ENCODE assay signal across 8 cellular contexts in the genomic region with DNA sequence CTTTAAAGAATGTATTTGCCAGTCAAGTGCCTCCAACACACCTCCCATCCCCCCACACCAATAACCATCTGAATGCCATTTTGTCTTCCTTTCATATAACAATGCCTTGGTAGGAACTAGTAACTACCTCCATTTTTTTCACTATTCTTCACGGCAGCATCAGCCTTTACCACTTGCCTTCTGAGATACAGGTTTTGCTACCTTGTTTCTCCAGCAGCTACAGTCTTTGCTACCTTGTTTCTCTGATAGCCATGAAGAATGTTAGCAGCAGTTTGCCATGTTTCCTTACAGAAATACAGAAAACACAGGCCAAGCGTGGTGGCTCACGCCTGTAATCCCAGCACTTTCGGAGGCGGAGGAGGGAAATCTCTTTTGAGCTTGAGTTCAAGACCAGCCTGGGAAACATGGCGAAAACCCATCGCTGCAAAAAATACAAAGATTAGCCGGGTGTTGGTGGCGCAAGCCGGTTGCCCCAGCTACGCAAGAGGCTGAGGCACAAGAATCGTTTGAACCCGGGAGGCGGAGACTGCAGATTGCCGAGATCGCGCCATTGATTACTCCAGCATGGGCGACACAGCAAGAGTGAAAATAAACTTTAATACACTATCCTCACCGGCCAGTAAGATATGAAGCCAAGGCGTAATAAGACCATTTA.
A peak's percentile ranks its signal among the peaks of the same experiment; 100 is the strongest.
DNase-seq lines count a peak whose midpoint lies in the region; ATAC-seq and TF ChIP-seq lines count a peak whose summit lies in the region.

No MANE protein-coding gene starts in this region.

- H3K36me3 ChIP-seq in BJ (ENCODE audit: control insufficient read depth, insufficient read depth, low read length) (no peaks in the 10 kb centered on the region), Karpas-422 (ENCODE audit: insufficient read depth, low read length) (no peaks in the 10 kb centered on the region), esophagus muscularis mucosa (no peaks in the 10 kb centered on the region), ovary (no peaks in the 10 kb centered on the region)

- H3K9ac ChIP-seq in Karpas-422 (ENCODE audit: low read length), result no peak overlapping the region

- H3K4me2 ChIP-seq in Karpas-422 (ENCODE audit: low read depth, low read length, poor library complexity, severe bottlenecking), result peak overlapping the region; percentile 12

- TF ChIP-seq EP300 in esophagus muscularis mucosa (IDR thresholded peaks at IDR 0.05), result no peak
- no peak for TF ChIP-seq EP300 in ovary (IDR thresholded peaks at IDR 0.05)

- H4K20me1 ChIP-seq in Karpas-422 (ENCODE audit: insufficient read depth, low read depth, low read length), result no peaks in the 10 kb centered on the region

- WGBS in esophagus muscularis mucosa, result 14% methylated on average over 20 of the region's 20 CpGs
- 9 to 14% (median 12%) methylated on average over 20 of the region's 20 CpGs for WGBS in ovary, 3 donors

- H3K27me3 ChIP-seq in BJ (ENCODE audit: control insufficient read depth, insufficient read depth, low read length) (no peaks in the 10 kb centered on the region), Karpas-422 (ENCODE audit: low read length) (no peaks in the 10 kb centered on the region), esophagus muscularis mucosa (no peaks in the 10 kb centered on the region), ovary (no peaks in the 10 kb centered on the region)

- peaks cover 8% of the 10 kb centered on the region for H3K36me3 Mint-ChIP-seq in activated B cell treated with CpG ODN at 0.5 μM for 24 hours (ENCODE audit: low read depth)

- peak overlapping the region; percentile 93 for H3K27ac Mint-ChIP-seq in activated B cell treated with CpG ODN at 0.5 μM for 24 hours

- ATAC-seq in GM19463 (IDR thresholded peaks at IDR 0.05; ENCODE audit: unreplicated experiment) (peak; percentile 23), activated B cell treated with CpG ODN at 0.5 μM for 24 hours (ENCODE audit: low read depth) (no peak)

- TF ChIP-seq POLR2A in esophagus muscularis mucosa (IDR thresholded peaks at IDR 0.05; ENCODE audit: low read depth) (no peak), ovary (IDR thresholded peaks at IDR 0.05) (no peak)

- H3K9me3 ChIP-seq in Karpas-422 (ENCODE audit: low read length) (no peaks in the 10 kb centered on the region), esophagus muscularis mucosa (no peaks in the 10 kb centered on the region), ovary (no peaks in the 10 kb centered on the region)

- no peaks in the 10 kb centered on the region for H3K79me2 ChIP-seq in Karpas-422 (ENCODE audit: low read length)

- no peak overlapping the region for H2AFZ ChIP-seq in Karpas-422 (ENCODE audit: low read length)

- H3K27ac ChIP-seq in Karpas-422 (ENCODE audit: low read length), result no peak overlapping the region
- H3K27ac ChIP-seq in esophagus muscularis mucosa (replicated peaks in 1 of 4), result peak overlapping the region; percentile 74 to 92 (median 85)
- H3K27ac ChIP-seq in ovary, result peak overlapping the region in 1 of 2 donors; percentile 61

- peak overlapping the region; percentile 52 for H3K4me3 ChIP-seq in BJ (ENCODE audit: low read depth, low read length)
- no peak overlapping the region for H3K4me3 ChIP-seq in Karpas-422 (ENCODE audit: low read length)
- peak overlapping the region; percentile 61 to 65 (median 63) for H3K4me3 ChIP-seq in esophagus muscularis mucosa
- H3K4me3 ChIP-seq in ovary, result peak overlapping the region; percentile 59

- POLR2A ChIA-PET in BJ (lab: Charles Lee), result interaction anchor here (0.6 to 1.9 kb wide), 9 partner anchors 9 to 82 kb away, joined by 3 to 19 read pairs (median 5); a partner anchor contains a TSS
- POLR2A ChIA-PET in activated B cell treated with CpG ODN at 0.5 μM for 24 hours (lab: Charles Lee), result interaction anchor here (0.5 to 20.1 kb wide), 45 partner anchors 8 to 1705 kb away, joined by 3 to 1229 read pairs (median 10); partner anchors contain the start of gene HMGN4

- H3K9me2 ChIP-seq in Karpas-422 (replicated peaks; ENCODE audit: insufficient read depth, low read length), result no peaks in the 10 kb centered on the region

- H3K27me3 Mint-ChIP-seq in activated B cell treated with CpG ODN at 0.5 μM for 24 hours, result no peaks in the 10 kb centered on the region

- H3K4me1 Mint-ChIP-seq in activated B cell treated with CpG ODN at 0.5 μM for 24 hours, result peaks cover 37% of the 10 kb centered on the region

- DNase-seq in BJ (ENCODE audit: low read depth) (no peak), Karpas-422 (no peak), activated B cell treated with CpG ODN at 0.5 μM for 24 hours (no peak), esophagus muscularis mucosa (ENCODE audit: extremely low spot score) (no peak), ovary (peak in 1 of 5 donors; percentile 54), kidney glomerular epithelial cell (lab: John Stamatoyannopoulos, UW) (no peak), NCI-H1092 treated with DMSO at 0.1 percent for 48 hours (lab: John Stamatoyannopoulos, UW) (no peak)

- H3K4me1 ChIP-seq in Karpas-422 (ENCODE audit: low read length), result no peaks in the 10 kb centered on the region
- H3K4me1 ChIP-seq in esophagus muscularis mucosa, result peaks cover 14 to 30% (median 23%) of the 10 kb centered on the region in 4 donors
- peaks cover 2% of the 10 kb centered on the region for H3K4me1 ChIP-seq in ovary (ENCODE audit: insufficient read depth)

- TF ChIP-seq CTCF in BJ (IDR thresholded peaks at IDR 0.05; ENCODE audit: insufficient read depth, low read depth, low read length) (no peak), activated B cell treated with CpG ODN at 0.5 μM for 24 hours (IDR thresholded peaks at IDR 0.05) (no peak), esophagus muscularis mucosa (IDR thresholded peaks at IDR 0.05) (no peak), ovary (IDR thresholded peaks at IDR 0.05) (no peak)

- CTCF ChIA-PET in BJ (lab: Yijun Ruan, JAX), result interaction anchor here (0.6 to 1.6 kb wide), 6 partner anchors 9 to 1452 kb away, joined by 3 to 6 read pairs (median 4); no protein-coding TSS in a partner anchor
- CTCF ChIA-PET in activated B cell treated with CpG ODN at 0.5 μM for 24 hours (lab: Charles Lee), result interaction anchor here (0.9 to 2.1 kb wide), 7 partner anchors 9 to 97 kb away, joined by 3 to 9 read pairs (median 6); a partner anchor contains a TSS

- intact Hi-C loops in activated B cell treated with CpG ODN at 0.5 μM for 24 hours (cut with micrococcal nuclease), result loop anchor here (2.0 kb wide), 5 partner anchors 17 to 1627 kb away; a partner anchor contains a TSS
- intact Hi-C loops in esophagus muscularis mucosa (cut with DNase I), result loop anchor here (10.0 kb wide), 1 partner anchor 143 kb away; a partner anchor contains a TSS
- intact Hi-C loops in ovary (cut with DNase I), result loop anchor here in 1 of 4 donors (10.0 kb wide), 1 partner anchor 133 kb away; a partner anchor contains a TSS

- H3K4me3 Mint-ChIP-seq in activated B cell treated with CpG ODN at 0.5 μM for 24 hours, result peak overlapping the region; percentile 94

- H3K9me3 Mint-ChIP-seq in activated B cell treated with CpG ODN at 0.5 μM for 24 hours, result peaks cover 4% of the 10 kb centered on the region
